Comparison of ENCODE assay signal across 10 cellular contexts in the genomic region with DNA sequence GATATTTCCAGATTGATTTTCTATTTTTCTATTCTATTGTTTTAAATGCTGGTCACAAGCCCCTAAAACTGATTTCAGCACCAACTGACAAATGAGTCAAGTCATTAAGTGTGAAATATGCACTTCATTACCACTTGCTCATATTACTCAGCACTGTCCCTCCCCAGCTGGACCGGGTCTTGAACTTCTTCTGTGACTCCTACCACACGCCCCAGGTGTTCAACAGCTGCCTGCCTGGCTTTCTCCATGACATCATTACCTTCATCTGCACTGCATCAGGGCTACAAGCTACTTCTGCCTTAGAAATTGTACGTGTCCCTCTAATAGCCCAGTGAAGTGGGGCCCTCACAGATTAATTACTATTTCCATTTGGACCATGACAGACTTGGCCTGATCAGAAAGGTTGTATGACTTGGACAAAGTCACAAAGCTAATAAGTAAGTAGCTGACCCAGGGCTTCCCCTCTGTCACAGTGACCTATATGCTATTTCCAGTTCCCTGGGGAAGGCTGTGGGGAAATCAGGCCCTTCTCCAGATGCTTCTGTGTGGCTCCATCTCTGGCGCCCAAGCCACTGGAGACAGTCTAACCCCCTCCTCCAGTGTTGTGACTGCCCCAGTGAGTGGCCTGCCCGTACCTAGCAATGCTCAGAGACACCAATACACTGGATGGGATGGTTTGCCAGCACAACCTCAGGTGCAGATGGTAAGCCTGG.
DNase-seq lines count a peak whose midpoint lies in the region; ATAC-seq and TF ChIP-seq lines count a peak whose summit lies in the region.
"Had no signal": no experiment of that assay in that cellular context is flagged by ENCODE, and none has a peak within 500 bp of the region (broad histone marks: within the 10 kb centered on the region; RNA-seq: fewer than 3 reads in every experiment).

No MANE protein-coding gene starts in this region.

- peaks cover 88% of the 10 kb centered on the region for H3K4me1 ChIP-seq in Loucy (ENCODE audit: insufficient read depth, low read length, poor library complexity, severe bottlenecking)
- peaks cover 61 to 96% (median 95%) of the 10 kb centered on the region in 5 donors for H3K4me1 ChIP-seq in subcutaneous abdominal adipose tissue (ENCODE audit: control insufficient read depth in 5 of 5, insufficient read depth in 5 of 5, low read length in 5 of 5)

- no peak for ATAC-seq in HG03135 (IDR thresholded peaks at IDR 0.05; ENCODE audit: unreplicated experiment)

- no peaks in the 10 kb centered on the region for H3K9me3 ChIP-seq in Loucy (ENCODE audit: insufficient read depth, low read depth, low read length)
- H3K9me3 ChIP-seq in subcutaneous abdominal adipose tissue (ENCODE audit: control insufficient read depth in 5 of 5, low read length in 5 of 5) = no peaks in the 10 kb centered on the region

- H3K4me1 Mint-ChIP-seq in activated T-cell treated with anti-CD3 and anti-CD28 coated beads, Interleukin-2, amount 50 U/mL, for 24 hours (ENCODE audit: low read depth) = peaks cover 96% of the 10 kb centered on the region

- peaks cover 80% of the 10 kb centered on the region for H3K79me2 ChIP-seq in Loucy (ENCODE audit: insufficient read depth, low read length)

- no peaks in the 10 kb centered on the region for H3K27me3 Mint-ChIP-seq in activated T-cell treated with anti-CD3 and anti-CD28 coated beads, Interleukin-2, amount 50 U/mL, for 24 hours

- peaks cover 5% of the 10 kb centered on the region for H3K36me3 Mint-ChIP-seq in activated T-cell treated with anti-CD3 and anti-CD28 coated beads, Interleukin-2, amount 50 U/mL, for 24 hours (ENCODE audit: low read depth)

- H3K9ac ChIP-seq in Loucy (ENCODE audit: low read depth, low read length, poor library complexity, severe bottlenecking) (peak overlapping the region; percentile 95), subcutaneous abdominal adipose tissue (ENCODE audit: low read length in 5 of 5) (peak overlapping the region in 3 of 5 donors; percentile 1 to 26 (median 6))

- DNase-seq in activated T-cell treated with anti-CD3 and anti-CD28 coated beads, Interleukin-2, amount 50 U/mL, for 24 hours = no peak
- no peak for DNase-seq in activated T-cell treated with anti-CD3 and anti-CD28 coated beads, Interleukin-2, amount 50 U/mL, for 48 hours
- peak; percentile 78 for DNase-seq in epithelial cell of esophagus (ENCODE audit: low read depth)
- DNase-seq in SIG-M5 treated with dmso at 0.1 percent for 504 hours (lab: John Stamatoyannopoulos, UW; ENCODE audit: unreplicated experiment) = no peak
- no peak for DNase-seq in DMS53 (lab: John Stamatoyannopoulos, UW)
- DNase-seq: nucleus accumbens had no signal

- H3K27ac ChIP-seq in subcutaneous abdominal adipose tissue (ENCODE audit: low read depth, low read length) = peak overlapping the region; percentile 93
- H3K27ac ChIP-seq: SK-N-MC had no signal

- H3F3A ChIP-seq in Loucy (ENCODE audit: low read depth) = peaks cover 24% of the 10 kb centered on the region

- no peak overlapping the region for H3K4me3 Mint-ChIP-seq in activated T-cell treated with anti-CD3 and anti-CD28 coated beads, Interleukin-2, amount 50 U/mL, for 24 hours

- peak overlapping the region; percentile 85 for H3K27ac Mint-ChIP-seq in activated T-cell treated with anti-CD3 and anti-CD28 coated beads, Interleukin-2, amount 50 U/mL, for 24 hours

- H3K36me3 ChIP-seq in Loucy (ENCODE audit: insufficient read depth, low read length) (peaks cover 7% of the 10 kb centered on the region; the same call in 1 of the 2 replicates), subcutaneous abdominal adipose tissue (ENCODE audit: control insufficient read depth in 5 of 5, insufficient read depth in 5 of 5, low read length in 5 of 5) (peaks cover 0 to 4% (median under 1%) of the 10 kb centered on the region in 5 donors)

- no peaks in the 10 kb centered on the region for H3K9me3 Mint-ChIP-seq in activated T-cell treated with anti-CD3 and anti-CD28 coated beads, Interleukin-2, amount 50 U/mL, for 24 hours

- H4K20me1 ChIP-seq in Loucy (ENCODE audit: insufficient read depth, low read length, poor library complexity, severe bottlenecking) = no peaks in the 10 kb centered on the region

- H3K4me3 ChIP-seq in Loucy (ENCODE audit: low read length, poor library complexity, severe bottlenecking) (no peak overlapping the region), epithelial cell of esophagus (ENCODE audit: low read length) (no peak overlapping the region), subcutaneous abdominal adipose tissue (ENCODE audit: low read depth in 1 of 5, low read length in 5 of 5) (peak overlapping the region in 1 of 5 donors; percentile 13)
- H3K4me3 ChIP-seq: SK-N-MC had no signal

- H2AFZ ChIP-seq in Loucy (ENCODE audit: low read length) = no peak overlapping the region

- H3K27me3 ChIP-seq in Loucy (ENCODE audit: insufficient read depth, low read length, poor library complexity, severe bottlenecking) = no peaks in the 10 kb centered on the region
- no peaks in the 10 kb centered on the region for H3K27me3 ChIP-seq in subcutaneous abdominal adipose tissue (ENCODE audit: control insufficient read depth in 5 of 5, insufficient read depth in 4 of 5, low read length in 5 of 5)

- peak overlapping the region; percentile 92 for H3K4me2 ChIP-seq in Loucy (ENCODE audit: low read depth, low read length, poor library complexity, severe bottlenecking)

- no peak for TF ChIP-seq CTCF in Loucy (conservative IDR thresholded peaks at IDR 0.05; ENCODE audit: low read length)
- TF ChIP-seq CTCF in epithelial cell of esophagus (IDR thresholded peaks at IDR 0.05; ENCODE audit: insufficient read depth, low read depth, low read length, missing control alignments) = no peak

- H3K9me2 ChIP-seq in Loucy (replicated peaks; ENCODE audit: low read depth, low read length) = no peaks in the 10 kb centered on the region
